Comparison of ENCODE assay signal across 1 cellular context in genomic region chr12:15627995-15628945, GRCh38.
TF ChIP-seq lines count a peak whose summit lies in the region.

No MANE protein-coding gene starts in this region.

TF ChIP-seq in A549, 52 proteins besides CTCF, POLR2A, EP300 and RAD21 (continued from another document):
- TF ChIP-seq POLR2AphosphoS2 (conservative IDR thresholded peaks at IDR 0.05; ENCODE audit: low read length) (no peak), HOXA7 (CRISPR knock-in tag; IDR thresholded peaks at IDR 0.05) (no peak), ZNF302 (CRISPR knock-in tag; IDR thresholded peaks at IDR 0.05) (no peak), ELK1 (IDR thresholded peaks at IDR 0.05; ENCODE audit: low read depth, low read length) (no peak), CEBPB (IDR thresholded peaks at IDR 0.05) (no peak), GATA3 (IDR thresholded peaks at IDR 0.05; ENCODE audit: borderline replicate concordance) (no peak), HMGXB4 (CRISPR knock-in tag; IDR thresholded peaks at IDR 0.05; ENCODE audit: borderline replicate concordance) (no peak), PBX3 (IDR thresholded peaks at IDR 0.05) (no peak), JUN (IDR thresholded peaks at IDR 0.05) (no peak), FOXS1 (CRISPR knock-in tag; IDR thresholded peaks at IDR 0.05) (0 out of 2 replicates have a peak, but pooled peaks have one; percentile 23), MAX (IDR thresholded peaks at IDR 0.05) (no peak), NR3C1 (IDR thresholded peaks at IDR 0.05) (no peak), EHMT2 (IDR thresholded peaks at IDR 0.05; ENCODE audit: low read depth) (no peak), E2F6 (IDR thresholded peaks at IDR 0.05; ENCODE audit: borderline replicate concordance, low read depth) (no peak), BCL3 (IDR thresholded peaks at IDR 0.05) (no peak), CBX2 (IDR thresholded peaks at IDR 0.05; ENCODE audit: borderline replicate concordance, low read depth) (no peak), ESRRA (IDR thresholded peaks at IDR 0.05; ENCODE audit: borderline replicate concordance, low read length) (no peak), HOXB5 (CRISPR knock-in tag; IDR thresholded peaks at IDR 0.05) (peak; percentile 73; the same call in 1 of the 2 replicates), FOSB (CRISPR knock-in tag; IDR thresholded peaks at IDR 0.05) (peak; percentile 87), CHD2 (IDR thresholded peaks at IDR 0.05; ENCODE audit: low read length, partially characterized antibody) (no peak), CBX8 (IDR thresholded peaks at IDR 0.05) (no peak), TP53 (CRISPR knock-in tag; IDR thresholded peaks at IDR 0.05) (no peak), SREBF2 (IDR thresholded peaks at IDR 0.05) (no peak), RCOR1 (IDR thresholded peaks at IDR 0.05; ENCODE audit: low read depth, low read length) (no peak), HDAC2 (IDR thresholded peaks at IDR 0.05) (no peak), MAFK (IDR thresholded peaks at IDR 0.05; ENCODE audit: partially characterized antibody) (peak; percentile 38), KDM5A (IDR thresholded peaks at IDR 0.05) (no peak), REST (IDR thresholded peaks at IDR 0.05) (no peak), HOXB13 (CRISPR knock-in tag; IDR thresholded peaks at IDR 0.05; ENCODE audit: low read depth) (0 out of 2 replicates have a peak, but pooled peaks have one; percentile 49), ZSCAN20 (CRISPR knock-in tag; IDR thresholded peaks at IDR 0.05) (peak; percentile 63)
